In the genomic region with DNA sequence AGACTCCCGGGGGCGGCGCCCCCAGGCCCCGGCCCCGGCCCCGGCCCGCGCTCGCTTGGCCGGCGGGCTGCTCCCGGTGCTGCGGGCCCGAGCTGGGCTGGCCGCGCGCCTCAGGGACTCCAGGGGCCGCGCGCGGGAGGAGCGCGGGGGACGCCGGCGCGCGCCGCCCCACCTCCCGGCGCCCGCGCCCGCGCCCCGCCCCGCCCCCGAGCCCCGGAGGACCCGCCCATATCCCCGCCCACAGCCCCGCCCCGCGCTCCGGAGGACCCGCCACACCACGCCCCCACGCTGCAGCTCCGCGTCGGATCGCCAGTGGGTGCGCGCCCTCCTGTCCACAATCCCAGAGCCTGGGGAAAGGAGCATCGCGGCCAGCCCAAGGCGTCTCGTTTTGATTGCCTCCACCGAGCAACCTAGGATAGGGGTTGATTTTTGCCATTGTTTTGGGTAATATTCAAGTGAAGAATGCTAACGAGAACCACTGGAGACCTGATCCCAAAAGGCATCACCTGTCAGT, we compare ENCODE assay signal across 8 cellular contexts. TPM values are rescaled to one million over a fixed set of nuclear protein-coding genes. Genes with fewer than 3 reads are reported as not detected.
DNase-seq lines count a peak whose midpoint lies in the region; ATAC-seq and TF ChIP-seq lines count a peak whose summit lies in the region.

TSS of gene PARD6G (minus strand) at position 112 of the 514 bp plus-strand sequence. CDS start 166 bp downstream, outside the sequence.

- H3K27me3 ChIP-seq in CD8-positive, alpha-beta T cell (ENCODE audit: insufficient read depth, low read length): peaks cover 11% of the 10 kb centered on the region
- H3K27me3 ChIP-seq in SK-N-SH (ENCODE audit: insufficient read depth) (no peaks in the 10 kb centered on the region), adipocyte (replicated peaks; ENCODE audit: control insufficient read depth, insufficient read depth, low read length) (peaks cover 11% of the 10 kb centered on the region), transverse colon (peaks cover 30% of the 10 kb centered on the region)

- H3K27ac Mint-ChIP-seq in CD8-positive, alpha-beta T cell: no peak within 1 kb of the TSS

- peak within 1 kb of the TSS; percentile 73 for H3K4me3 Mint-ChIP-seq in CD8-positive, alpha-beta T cell

- WGBS in SK-N-SH (ENCODE audit: low lambda C conversion rate): 3% methylated on average over 3 of the region's 60 CpGs
- WGBS in transverse colon (ENCODE audit: low coverage in 1 of 2), 2 donors: 0 to 3% methylated on average over 1 to 19 of the region's 60 CpGs

- CTCF ChIA-PET in CD8-positive, alpha-beta T cell (lab: Charles Lee): interaction anchor here (0.7 kb wide), 1 partner anchor 137 kb away, joined by 3 read pairs; no protein-coding TSS in a partner anchor
- CTCF ChIA-PET in SK-N-SH (lab: Yijun Ruan, JAX): interaction anchor here (1.1 to 12.0 kb wide), 6 partner anchors 45 to 97 kb away, joined by 3 to 152 read pairs (median 4); no protein-coding TSS in a partner anchor

- H3K36me3 Mint-ChIP-seq in CD8-positive, alpha-beta T cell: no peaks in the 10 kb centered on the region

- H3K9me3 Mint-ChIP-seq in CD8-positive, alpha-beta T cell: no peaks in the 10 kb centered on the region

- H3K9ac ChIP-seq in SK-N-SH (peak within 1 kb of the TSS; percentile 81), adipocyte (ENCODE audit: low read length) (peak within 1 kb of the TSS; percentile 56)

- no peaks in the 10 kb centered on the region for H3K4me1 ChIP-seq in CD8-positive, alpha-beta T cell (ENCODE audit: insufficient read depth, low read length)
- peaks cover 8 to 12% of the 10 kb centered on the region in 2 experiments; a peak in 2 of 4 replicates for H3K4me1 ChIP-seq in SK-N-SH (ENCODE audit: control insufficient read depth in 1 of 2, insufficient read depth in 2 of 2, low read depth in 1 of 2, low read length in 1 of 2)
- H3K4me1 ChIP-seq in adipocyte (ENCODE audit: control insufficient read depth, insufficient read depth, low read length): no peaks in the 10 kb centered on the region
- H3K4me1 ChIP-seq in transverse colon: peaks cover 0 to 17% (median 11%) of the 10 kb centered on the region in 4 donors

- TF ChIP-seq CTCF in CD8-positive, alpha-beta T cell (IDR thresholded peaks at IDR 0.05): no peak
- TF ChIP-seq CTCF in LNCaP clone FGC (IDR thresholded peaks at IDR 0.05; ENCODE audit: control insufficient read depth, extremely low read depth, insufficient read depth) (peak; percentile 28; the same call in 1 of the 2 replicates), SK-N-SH (IDR thresholded peaks at IDR 0.05) (peak; percentile 25; the same call in 1 of the 2 replicates), transverse colon (IDR thresholded peaks at IDR 0.05) (peak in 2 of 5 experiments; percentile 13 to 14)

- no peak for TF ChIP-seq RAD21 in SK-N-SH (IDR thresholded peaks at IDR 0.05; ENCODE audit: low read length)

- H3K27me3 Mint-ChIP-seq in CD8-positive, alpha-beta T cell (ENCODE audit: low read depth): peaks cover 34% of the 10 kb centered on the region

- H2AFZ ChIP-seq in SK-N-SH (ENCODE audit: low read depth): peak within 1 kb of the TSS; percentile 84; the same call in 1 of the 2 replicates

- TF ChIP-seq EP300 in SK-N-SH (IDR thresholded peaks at IDR 0.05; ENCODE audit: borderline replicate concordance in 1 of 2, low read depth in 1 of 2, low read length in 1 of 2) (no peak), transverse colon (IDR thresholded peaks at IDR 0.05; ENCODE audit: low read depth) (no peak)

- no peaks in the 10 kb centered on the region for H3K9me3 ChIP-seq in CD8-positive, alpha-beta T cell (ENCODE audit: low read length)
- H3K9me3 ChIP-seq in SK-N-SH (no peaks in the 10 kb centered on the region), adipocyte (ENCODE audit: control insufficient read depth, low read length) (no peaks in the 10 kb centered on the region), transverse colon (no peaks in the 10 kb centered on the region)

- H3K4me1 Mint-ChIP-seq in CD8-positive, alpha-beta T cell (ENCODE audit: low read depth): peaks cover 6% of the 10 kb centered on the region

- H4K20me1 ChIP-seq in SK-N-SH (ENCODE audit: insufficient read depth): no peaks in the 10 kb centered on the region

- DNase-seq in CD8-positive, alpha-beta T cell: peak; percentile 34 to 74 (median 56)
- DNase-seq in LNCaP clone FGC (ENCODE audit: low read depth) (no peak), SK-N-SH (peak; percentile 98), adipocyte (ENCODE audit: low read depth) (peak; percentile 95), left cardiac atrium (peak; percentile 89), posterior cingulate gyrus (peak; percentile 82 to 98 (median 92)), transverse colon (peak; percentile 83)

- no peak within 1 kb of the TSS for H3K27ac ChIP-seq in CD8-positive, alpha-beta T cell (ENCODE audit: low read depth, low read length)
- peak within 1 kb of the TSS in 1 of 2 experiments; percentile 40; a peak in 1 of 4 replicates for H3K27ac ChIP-seq in SK-N-SH (ENCODE audit: low read depth in 2 of 2, low read length in 1 of 2)
- peak within 1 kb of the TSS; percentile 22 to 57 (median 40) for H3K27ac ChIP-seq in transverse colon

- no peaks in the 10 kb centered on the region for H3K9me2 ChIP-seq in SK-N-SH

- TF ChIP-seq POLR2A in transverse colon (IDR thresholded peaks at IDR 0.05): no peak

- H3K4me3 ChIP-seq in CD8-positive, alpha-beta T cell (ENCODE audit: low read depth, low read length): peak within 1 kb of the TSS; percentile 45
- peak within 1 kb of the TSS; percentile 68 for H3K4me3 ChIP-seq in LNCaP clone FGC (ENCODE audit: low read depth, low read length)
- peak within 1 kb of the TSS; percentile 81 to 94 for H3K4me3 ChIP-seq in SK-N-SH (ENCODE audit: low read depth in 2 of 2, low read length in 1 of 2)
- H3K4me3 ChIP-seq in adipocyte (ENCODE audit: low read length): peak within 1 kb of the TSS; percentile 81
- H3K4me3 ChIP-seq in transverse colon: peak within 1 kb of the TSS; percentile 61 to 92 (median 81)

- H3K4me2 ChIP-seq in SK-N-SH: peak within 1 kb of the TSS; percentile 91

- ATAC-seq in CD8-positive, alpha-beta T cell: peak; percentile 87
- ATAC-seq in GM21526 (IDR thresholded peaks at IDR 0.05; ENCODE audit: low FRiP score, unreplicated experiment): peak; percentile 63
- peak; percentile 92 to 95 for ATAC-seq in left cardiac atrium

- no peaks in the 10 kb centered on the region for H3K36me3 ChIP-seq in CD8-positive, alpha-beta T cell (ENCODE audit: insufficient read depth, low read length)
- H3K36me3 ChIP-seq in SK-N-SH (replicated peaks in 1 of 2; ENCODE audit: control insufficient read depth in 1 of 2, insufficient read depth in 2 of 2, low read length in 1 of 2) (no peaks in the 10 kb centered on the region), adipocyte (ENCODE audit: control insufficient read depth, insufficient read depth, low read length, severe bottlenecking) (no peaks in the 10 kb centered on the region), transverse colon (no peaks in the 10 kb centered on the region)

- in situ Hi-C loops in transverse colon (cut with MboI; ENCODE audit: low pct_ligation_motif_present in 1 of 4, low pct_unique_long_range_greater_than_20kb in 1 of 4, low sequenced_read_pairs in 3 of 4): no loop called here

- H3F3A ChIP-seq in SK-N-SH (replicated peaks; ENCODE audit: insufficient read depth): peaks cover 6% of the 10 kb centered on the region

- POLR2A ChIA-PET in CD8-positive, alpha-beta T cell (lab: Charles Lee): no interaction called here
- POLR2A ChIA-PET in SK-N-SH (lab: Yijun Ruan, JAX): interaction anchor here (1.0 kb wide), 2 partner anchors 139 to 214 kb away, joined by 3 to 4 read pairs; partner anchors contain the start of gene ADNP2

- H3K79me2 ChIP-seq in SK-N-SH (ENCODE audit: insufficient read depth): peaks cover under 1% of the 10 kb centered on the region; the same call in 1 of the 2 replicates

- intact Hi-C loops in CD8-positive, alpha-beta T cell (cut with DNase I, micrococcal nuclease): loop anchor here in 1 of 2 experiments (1.0 kb wide), 1 partner anchor 72 kb away; no protein-coding TSS in a partner anchor
- intact Hi-C loops in left cardiac atrium (cut with DNase I) (no loop called here), posterior cingulate gyrus (cut with DNase I) (no loop called here), transverse colon (cut with DNase I; ENCODE audit: low total_unique reads) (no loop called here)

TF ChIP-seq in SK-N-SH, 30 proteins besides CTCF, POLR2A, EP300 and RAD21:
- TF ChIP-seq NFIC (IDR thresholded peaks at IDR 0.05; ENCODE audit: borderline replicate concordance) (no peak), JUND (IDR thresholded peaks at IDR 0.05) (no peak), ELF1 (IDR thresholded peaks at IDR 0.05) (no peak), FOXJ3 (CRISPR knock-in tag; IDR thresholded peaks at IDR 0.05) (no peak), CHD2 (IDR thresholded peaks at IDR 0.05; ENCODE audit: low read length, partially characterized antibody) (no peak), POLR2AphosphoS5 (IDR thresholded peaks at IDR 0.05; ENCODE audit: low read depth, low read length) (no peak), NRF1 (IDR thresholded peaks at IDR 0.05; ENCODE audit: low read depth, low read length) (peak; percentile 14; the same call in 1 of the 2 replicates), YY1 (IDR thresholded peaks at IDR 0.05; ENCODE audit: low read depth) (no peak)
- TF ChIP-seq, protein P1, sequence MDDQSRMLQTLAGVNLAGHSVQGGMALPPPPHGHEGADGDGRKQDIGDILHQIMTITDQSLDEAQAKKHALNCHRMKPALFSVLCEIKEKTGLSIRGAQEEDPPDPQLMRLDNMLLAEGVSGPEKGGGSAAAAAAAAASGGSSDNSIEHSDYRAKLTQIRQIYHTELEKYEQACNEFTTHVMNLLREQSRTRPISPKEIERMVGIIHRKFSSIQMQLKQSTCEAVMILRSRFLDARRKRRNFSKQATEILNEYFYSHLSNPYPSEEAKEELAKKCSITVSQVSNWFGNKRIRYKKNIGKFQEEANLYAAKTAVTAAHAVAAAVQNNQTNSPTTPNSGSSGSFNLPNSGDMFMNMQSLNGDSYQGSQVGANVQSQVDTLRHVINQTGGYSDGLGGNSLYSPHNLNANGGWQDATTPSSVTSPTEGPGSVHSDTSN (IDR thresholded peaks at IDR 0.05): no peak

RNA-seq across cellular contexts. Expression of gene PARD6G, which starts in this region (rescaled TPM):
- 1 to 10 TPM; 3.7 to 3.8 TPM for total RNA-seq in CD8-positive, alpha-beta T cell
- polyA plus RNA-seq in SK-N-SH (2012; rRNA removed): 4.0 and 4.3 TPM in 2 replicates
- polyA plus RNA-seq in SK-N-SH (2012; cell fraction: cytosol; rRNA removed): 4.1 and 4.2 TPM in 2 replicates
- polyA plus RNA-seq in SK-N-SH (2012; cell fraction: nucleus; rRNA removed): 3.9 and 5.1 TPM in 2 replicates
- total RNA-seq in left cardiac atrium (1 to 10 TPM; 3.9 to 4.1 TPM), transverse colon (1 to 10 TPM in 2 of 4 donors, under 1 TPM in 2; 0.40 to 3.3 (median 1.3) TPM)
